Comparison of ENCODE assay signal across 22 cellular contexts in genomic region chr3:126451511-126451910, GRCh38. TPM values are rescaled to one million over a fixed set of nuclear protein-coding genes. Genes with fewer than 3 reads are reported as not detected.
"Had no signal": no experiment of that assay in that cellular context is flagged by ENCODE, and none has a peak within 500 bp of the region (broad histone marks: within the 10 kb centered on the region; RNA-seq: fewer than 3 reads in every experiment).

No MANE protein-coding gene starts in this region.

- H3K4me1 ChIP-seq: ascending aorta, breast epithelium, suprapubic skin had no signal

- H3K4me1 Mint-ChIP-seq: activated B cell treated with CpG ODN at 0.5 μM for 24 hours; activated naive CD8-positive, alpha-beta T cell treated with anti-CD3 and anti-CD28 coated beads, Interleukin-2, amount 50 U/mL, for 24 hours had no signal

- H3K9me3 Mint-ChIP-seq: activated B cell treated with CpG ODN at 0.5 μM for 24 hours; activated naive CD4-positive, alpha-beta T cell treated with anti-CD3 and anti-CD28 coated beads for 36 hours; activated naive CD8-positive, alpha-beta T cell treated with anti-CD3 and anti-CD28 coated beads, Interleukin-2, amount 50 U/mL, for 24 hours; T-helper 2 cell treated with Interferon-gamma antibody and Interleukin-4, amounts not matched to agents 5 μg/mL and 100 μg/mL, for 36 hours; type B pancreatic cell had no signal

- H3K27ac Mint-ChIP-seq: activated B cell treated with CpG ODN at 0.5 μM for 24 hours; activated naive CD4-positive, alpha-beta T cell treated with anti-CD3 and anti-CD28 coated beads for 36 hours; activated naive CD8-positive, alpha-beta T cell treated with anti-CD3 and anti-CD28 coated beads, Interleukin-2, amount 50 U/mL, for 24 hours; T-helper 2 cell treated with Interferon-gamma antibody and Interleukin-4, amounts not matched to agents 5 μg/mL and 100 μg/mL, for 36 hours; type B pancreatic cell had no signal

- H3K4me3 Mint-ChIP-seq: activated B cell treated with CpG ODN at 0.5 μM for 24 hours; activated naive CD4-positive, alpha-beta T cell treated with anti-CD3 and anti-CD28 coated beads for 36 hours; activated naive CD8-positive, alpha-beta T cell treated with anti-CD3 and anti-CD28 coated beads, Interleukin-2, amount 50 U/mL, for 24 hours; T-helper 2 cell treated with Interferon-gamma antibody and Interleukin-4, amounts not matched to agents 5 μg/mL and 100 μg/mL, for 36 hours; type B pancreatic cell had no signal

- H3K27ac ChIP-seq: ascending aorta, breast epithelium, dorsolateral prefrontal cortex, gastroesophageal sphincter, suprapubic skin had no signal

- H3K4me3 ChIP-seq: ascending aorta, breast epithelium, dorsolateral prefrontal cortex, gastroesophageal sphincter, pancreas, suprapubic skin had no signal

- H3K27me3 ChIP-seq: ascending aorta, breast epithelium, dorsolateral prefrontal cortex, gastroesophageal sphincter, pancreas, suprapubic skin had no signal

- H3K9me3 ChIP-seq: ascending aorta, breast epithelium, gastroesophageal sphincter, pancreas, suprapubic skin had no signal

- DNase-seq: activated B cell treated with CpG ODN at 0.5 μM for 24 hours; activated CD4-positive, alpha-beta T cell treated with anti-CD3 and anti-CD28 coated beads, Interleukin-2, amount 50 U/mL, for 1 hour; activated naive CD4-positive, alpha-beta T cell treated with anti-CD3 and anti-CD28 coated beads for 36 hours; activated naive CD8-positive, alpha-beta T cell treated with anti-CD3 and anti-CD28 coated beads, Interleukin-2, amount 50 U/mL, for 24 hours; erythroblast; kidney; mesendoderm; stimulated activated CD4-positive, alpha-beta T cell treated with anti-CD3 and anti-CD28 coated beads, Interleukin-15, amount 100 ng/mL, for 24 hours; stimulated activated CD4-positive, alpha-beta T cell treated with anti-CD3 and anti-CD28 coated beads, Interleukin-4, amount 100 ng/mL, for 24 hours; stimulated activated naive CD8-positive, alpha-beta T cell treated with anti-CD3 and anti-CD28 coated beads, Interleukin-15, Interleukin-2, amounts not matched to agents 100 U/mL and 50 U/mL, for 24 hours had no signal

- ATAC-seq: activated naive CD8-positive, alpha-beta T cell treated with anti-CD3 and anti-CD28 coated beads, Interleukin-2, amount 50 U/mL, for 24 hours; gastroesophageal sphincter; pancreas; stimulated activated naive CD8-positive, alpha-beta T cell treated with anti-CD3 and anti-CD28 coated beads, Interleukin-15, Interleukin-2, amounts not matched to agents 100 U/mL and 50 U/mL, for 24 hours had no signal

- H3K27me3 Mint-ChIP-seq: activated B cell treated with CpG ODN at 0.5 μM for 24 hours; activated naive CD8-positive, alpha-beta T cell treated with anti-CD3 and anti-CD28 coated beads, Interleukin-2, amount 50 U/mL, for 24 hours; type B pancreatic cell had no signal

RNA-seq across cellular contexts. Expression of gene CFAP100, which starts 56.8 kb away (rescaled TPM):
- total RNA-seq: activated B cell treated with CpG ODN at 0.5 μM for 24 hours; activated CD8-positive, alpha-beta memory T cell treated with anti-CD3 and anti-CD28 coated beads for 36 hours; activated naive CD4-positive, alpha-beta T cell treated with anti-CD3 and anti-CD28 coated beads for 36 hours; ascending aorta; breast epithelium; gastroesophageal sphincter; kidney; liver; pancreas; skeletal muscle tissue; suprapubic skin had no signal
- polyA plus RNA-seq: liver, neural cell, pancreas had no signal
